ENCODE assay signal across 15 cellular contexts in genomic region chr7:47520408-47520807, GRCh38.
DNase-seq lines count a peak whose midpoint lies in the region; FAIRE-seq and TF ChIP-seq lines count a peak whose summit lies in the region.
"Had no signal": no experiment of that assay in that cellular context is flagged by ENCODE, and none has a peak within 500 bp of the region (broad histone marks: within the 10 kb centered on the region; RNA-seq: fewer than 3 reads in every experiment).

No MANE protein-coding gene starts in this region.

- H3K9ac ChIP-seq in Karpas-422 (ENCODE audit: low read length), result no peak overlapping the region
- H3K9ac ChIP-seq: BLaER1, parathyroid adenoma had no signal

- DNase-seq in AG04449 (ENCODE audit: low read depth, low spot score) (peak; percentile 86), RPMI7951 (ENCODE audit: low read depth) (peak; percentile 91), foreskin fibroblast (peak; percentile 89 to 92), osteoblast (ENCODE audit: insufficient read length, low spot score, missing footprints) (peak; percentile 92), Karpas-422 (no peak), DMS 273 (lab: John Stamatoyannopoulos, UW; ENCODE audit: unreplicated experiment) (no peak), NCI-H1930 (lab: John Stamatoyannopoulos, UW) (no peak), GM19239 (ENCODE audit: insufficient read length, low spot score) (no peak)
- DNase-seq: activated CD4-positive, alpha-beta T cell treated with anti-CD3 and anti-CD28 coated beads, Interleukin-2, amount 50 U/mL, for 4 hours; anterior cingulate cortex; GOT3; hypothalamus; NCI-H2081 had no signal

- H3K4me1 ChIP-seq in osteoblast (ENCODE audit: insufficient read depth, low read length), result peaks cover 31% of the 10 kb centered on the region
- no peaks in the 10 kb centered on the region for H3K4me1 ChIP-seq in Karpas-422 (ENCODE audit: low read length)
- H3K4me1 ChIP-seq: parathyroid adenoma had no signal

- peaks cover 10% of the 10 kb centered on the region for H4K20me1 ChIP-seq in osteoblast (ENCODE audit: insufficient read depth, low read length)
- 0 out of 2 replicates have a peak, but pooled peaks cover 2% of the 10 kb centered on the region for H4K20me1 ChIP-seq in Karpas-422 (ENCODE audit: insufficient read depth, low read depth, low read length)

- H3K27ac ChIP-seq in osteoblast (ENCODE audit: low read depth, low read length), result peak overlapping the region; percentile 91
- no peak overlapping the region for H3K27ac ChIP-seq in Karpas-422 (ENCODE audit: low read length)
- H3K27ac ChIP-seq: BLaER1, parathyroid adenoma had no signal

- H3K36me3 ChIP-seq in osteoblast (ENCODE audit: insufficient read depth, low read length) (peaks cover 23% of the 10 kb centered on the region), Karpas-422 (ENCODE audit: insufficient read depth, low read length) (peaks cover 18% of the 10 kb centered on the region; the same call in 1 of the 2 replicates)

- no peak for FAIRE-seq in GM19239 (lab: Jason Lieb, UNC)

- POLR2A ChIA-PET in AG04449 (lab: Yijun Ruan, JAX), result interaction anchor here (1.3 kb wide), 1 partner anchor 17 kb away, joined by 3 read pairs; no protein-coding TSS in a partner anchor

- peak overlapping the region; percentile 35 for H3K4me2 ChIP-seq in osteoblast (ENCODE audit: insufficient read depth, low read length)
- no peak overlapping the region for H3K4me2 ChIP-seq in Karpas-422 (ENCODE audit: low read depth, low read length, poor library complexity, severe bottlenecking)
- H3K4me2 ChIP-seq: BLaER1 had no signal

- H3K9me3 ChIP-seq in osteoblast (ENCODE audit: low read depth, low read length) (no peaks in the 10 kb centered on the region), Karpas-422 (ENCODE audit: low read length) (no peaks in the 10 kb centered on the region)
- H3K9me3 ChIP-seq: BLaER1 had no signal

- peaks cover 33% of the 10 kb centered on the region for H3K79me2 ChIP-seq in osteoblast (ENCODE audit: insufficient read depth, low read length)
- peaks cover 76% of the 10 kb centered on the region for H3K79me2 ChIP-seq in Karpas-422 (ENCODE audit: low read length)

- no peaks in the 10 kb centered on the region for H3K27me3 ChIP-seq in osteoblast (ENCODE audit: insufficient read depth, low read length)
- no peaks in the 10 kb centered on the region for H3K27me3 ChIP-seq in Karpas-422 (ENCODE audit: low read length)
- H3K27me3 ChIP-seq: BLaER1 had no signal

- CTCF ChIA-PET in AG04449 (lab: Yijun Ruan, JAX), result interaction anchor here (1.4 kb wide), 1 partner anchor 14 kb away, joined by 4 read pairs; no protein-coding TSS in a partner anchor

- H3K4me3 ChIP-seq in AG04449 (ENCODE audit: low read depth, low read length), result no peak overlapping the region
- no peak overlapping the region for H3K4me3 ChIP-seq in foreskin fibroblast (ENCODE audit: low read depth in 1 of 2, low read length in 2 of 2)
- H3K4me3 ChIP-seq in osteoblast (ENCODE audit: insufficient read depth, low read length), result no peak overlapping the region
- H3K4me3 ChIP-seq in Karpas-422 (ENCODE audit: low read length), result no peak overlapping the region
- H3K4me3 ChIP-seq: BLaER1 had no signal

- H2AFZ ChIP-seq in osteoblast (ENCODE audit: low read length) (peak overlapping the region; percentile 48), Karpas-422 (ENCODE audit: low read length) (no peak overlapping the region)
- H2AFZ ChIP-seq: parathyroid adenoma had no signal

- H3K9me2 ChIP-seq in Karpas-422 (replicated peaks; ENCODE audit: insufficient read depth, low read length), result peaks cover 6% of the 10 kb centered on the region

- TF ChIP-seq CTCF in AG04449 (IDR thresholded peaks at IDR 0.05; ENCODE audit: insufficient read depth, low read length, missing control alignments) (no peak), foreskin fibroblast (IDR thresholded peaks at IDR 0.05; ENCODE audit: low read depth, low read length) (no peak), osteoblast (IDR thresholded peaks at IDR 0.05; ENCODE audit: extremely low read depth, low read depth, low read length) (no peak)

Comparison
In these comparisons a context has a peak if more than half of its experiments do, and no peak if none do; other contexts are left out.
1. DNase-seq: peak in AG04449 (single experiment), RPMI7951 (single experiment), foreskin fibroblast (2 of 2) and osteoblast (single experiment); none in Karpas-422 (single experiment), DMS 273 (single experiment), NCI-H1930 (0 of 2) and GM19239 (single experiment).